20 cellular contexts compared by ENCODE assay signal in the genomic region with DNA sequence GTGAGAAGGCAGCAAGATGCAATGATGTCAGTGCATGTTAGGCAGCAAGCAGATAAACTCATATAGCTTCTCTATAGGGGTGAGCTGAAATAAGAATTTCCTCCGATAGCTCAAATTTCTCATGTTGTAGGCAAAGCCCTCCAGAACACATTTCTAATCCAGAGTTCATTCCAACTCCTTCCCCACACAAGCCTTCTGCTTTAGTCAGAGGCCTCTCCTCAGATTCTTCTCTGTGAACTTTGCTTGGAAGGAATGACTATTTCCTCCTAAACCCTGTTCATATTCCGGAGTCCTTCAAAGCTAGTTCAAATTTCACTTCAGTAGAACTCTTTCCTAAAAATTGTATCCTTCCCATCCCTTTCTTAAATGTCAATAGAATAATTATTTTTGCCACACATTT.
DNase-seq lines count a peak whose midpoint lies in the region; TF ChIP-seq lines count a peak whose summit lies in the region.
"Had no signal": no experiment of that assay in that cellular context is flagged by ENCODE, and none has a peak within 500 bp of the region (broad histone marks: within the 10 kb centered on the region; RNA-seq: fewer than 3 reads in every experiment).

No MANE protein-coding gene starts in this region.

- H3K9me3 ChIP-seq in OCI-LY3 (ENCODE audit: insufficient read depth, low read length) (no peaks in the 10 kb centered on the region), smooth muscle cell (replicated peaks; ENCODE audit: low read depth) (no peaks in the 10 kb centered on the region), Peyer's patch (no peaks in the 10 kb centered on the region)
- H3K9me3 ChIP-seq: BE2C, sigmoid colon, transverse colon had no signal

- H3K27me3 ChIP-seq in OCI-LY3 (ENCODE audit: low read depth, low read length) = no peaks in the 10 kb centered on the region
- no peaks in the 10 kb centered on the region for H3K27me3 ChIP-seq in smooth muscle cell (ENCODE audit: low read depth)
- H3K27me3 ChIP-seq in Peyer's patch = no peaks in the 10 kb centered on the region
- H3K27me3 ChIP-seq: BE2C, cardiac muscle cell, dorsolateral prefrontal cortex, sigmoid colon, transverse colon had no signal

- DNase-seq in ELR (ENCODE audit: low read depth) (peak; percentile 76), fibroblast of mammary gland (ENCODE audit: low read depth) (peak; percentile 27), smooth muscle cell (lab: John Stamatoyannopoulos, UW; ENCODE audit: unreplicated experiment) (no peak), Peyer's patch (no peak)
- no peak for DNase-seq in activated naive CD4-positive, alpha-beta T cell (lab: John Stamatoyannopoulos, UW)
- DNase-seq in stimulated activated CD4-positive, alpha-beta T cell treated with anti-CD3 and anti-CD28 coated beads, Interleukin-4, amount 100 ng/mL, for 24 hours = no peak
- DNase-seq: activated CD4-positive, alpha-beta T cell treated with anti-CD3 and anti-CD28 coated beads, Interleukin-2, amount 10 ng/mL, durations not matched to agents 24 days and 14 days; activated naive CD8-positive, alpha-beta T cell treated with anti-CD3 and anti-CD28 coated beads, Interleukin-2, amount 10 ng/mL, durations not matched to agents 7 days and 5 days; dorsolateral prefrontal cortex; kidney; mesendoderm; MM.1S; natural killer cell; NCI-H2171; NCI-H69; sigmoid colon; transverse colon had no signal

- H3K79me2 ChIP-seq in OCI-LY3 (ENCODE audit: low read length) (no peaks in the 10 kb centered on the region), smooth muscle cell (ENCODE audit: low read depth) (no peaks in the 10 kb centered on the region)

- H3K4me2 ChIP-seq in OCI-LY3 (ENCODE audit: low read length) = no peak overlapping the region
- H3K4me2 ChIP-seq in smooth muscle cell = peak overlapping the region; percentile 69

- H3K27ac ChIP-seq in OCI-LY3 (ENCODE audit: low read length) (no peak overlapping the region), smooth muscle cell (ENCODE audit: low read depth) (peak overlapping the region; percentile 74), Peyer's patch (no peak overlapping the region)
- H3K27ac ChIP-seq: cardiac muscle cell, dorsolateral prefrontal cortex, sigmoid colon, transverse colon had no signal

- H3F3A ChIP-seq in smooth muscle cell (ENCODE audit: low read depth) = peaks cover 4% of the 10 kb centered on the region

- no peak overlapping the region for H3K4me3 ChIP-seq in OCI-LY3 (ENCODE audit: low read length)
- no peak overlapping the region for H3K4me3 ChIP-seq in fibroblast of mammary gland (ENCODE audit: control insufficient read depth, low read depth, low read length)
- H3K4me3 ChIP-seq in smooth muscle cell = no peak overlapping the region
- H3K4me3 ChIP-seq in Peyer's patch = no peak overlapping the region
- H3K4me3 ChIP-seq: cardiac muscle cell, sigmoid colon, transverse colon had no signal

- H3K36me3 ChIP-seq in OCI-LY3 (replicated peaks; ENCODE audit: low read depth, low read length) (peaks cover 2% of the 10 kb centered on the region), smooth muscle cell (ENCODE audit: low read depth) (no peaks in the 10 kb centered on the region), Peyer's patch (no peaks in the 10 kb centered on the region)
- H3K36me3 ChIP-seq: BE2C, cardiac muscle cell, sigmoid colon, transverse colon had no signal

- TF ChIP-seq CTCF in OCI-LY3 (IDR thresholded peaks at IDR 0.05; ENCODE audit: low read depth, low read length) (no peak), fibroblast of mammary gland (conservative IDR thresholded peaks at IDR 0.05; ENCODE audit: control insufficient read depth, insufficient read depth, low read depth, low read length) (no peak), smooth muscle cell (IDR thresholded peaks at IDR 0.05; ENCODE audit: borderline replicate concordance, insufficient read depth, poor library complexity, severe bottlenecking) (no peak), Peyer's patch (IDR thresholded peaks at IDR 0.05) (no peak)

- H4K20me1 ChIP-seq in OCI-LY3 (ENCODE audit: insufficient read depth, low read length) (no peaks in the 10 kb centered on the region), smooth muscle cell (ENCODE audit: low read depth) (no peaks in the 10 kb centered on the region)

- H3K4me1 ChIP-seq in OCI-LY3 (ENCODE audit: low read length) (peaks cover 12% of the 10 kb centered on the region), smooth muscle cell (ENCODE audit: low read depth) (no peaks in the 10 kb centered on the region), Peyer's patch (no peaks in the 10 kb centered on the region)
- H3K4me1 ChIP-seq: BE2C had no signal

- 23% methylated on average over 2 of the region's 2 CpGs for WGBS in smooth muscle cell (ENCODE audit: low lambda C conversion rate)

- peak overlapping the region; percentile 28; the same call in 1 of the 2 replicates for H2AFZ ChIP-seq in OCI-LY3 (ENCODE audit: low read depth, low read length)
- no peak overlapping the region for H2AFZ ChIP-seq in smooth muscle cell (ENCODE audit: low read depth)

- TF ChIP-seq POLR2A in Peyer's patch (IDR thresholded peaks at IDR 0.05) = no peak

- H3K9ac ChIP-seq in OCI-LY3 (ENCODE audit: low read length) (no peak overlapping the region), smooth muscle cell (ENCODE audit: low read depth) (no peak overlapping the region)

Comparison
In these comparisons a context has a peak if more than half of its experiments do, and no peak if none do; other contexts are left out.
1. DNase-seq: peak in ELR (single experiment) and fibroblast of mammary gland (single experiment); none in smooth muscle cell (single experiment), activated naive CD4-positive, alpha-beta T cell (0 of 4), stimulated activated CD4-positive, alpha-beta T cell treated with anti-CD3 and anti-CD28 coated beads, Interleukin-4, amount 100 ng/mL, for 24 hours (single experiment) and Peyer's patch (0 of 3).